ENCODE assay signal across 8 cellular contexts in genomic region chr22:26589367-26589844, GRCh38. TPM values are rescaled to one million over a fixed set of nuclear protein-coding genes. Genes with fewer than 3 reads are reported as not detected.
DNase-seq lines count a peak whose midpoint lies in the region; ATAC-seq, FAIRE-seq and TF ChIP-seq lines count a peak whose summit lies in the region.

No MANE protein-coding gene starts in this region.

- no peaks in the 10 kb centered on the region for H3K9me3 Mint-ChIP-seq in T-helper 2 cell treated with Interferon-gamma antibody and Interleukin-4, amounts not matched to agents 5 μg/mL and 100 μg/mL, for 36 hours
- peaks cover 5% of the 10 kb centered on the region for H3K9me3 Mint-ChIP-seq in chondrocyte (ENCODE audit: low read depth)
- H3K9me3 Mint-ChIP-seq in stimulated activated naive B cell treated with anti-CD40 and anti-IgM and Interleukin-4, amounts not matched to agents 10 μg/mL and 1 μg/mL and 100 μg/mL, for 72 hours = peaks cover 0 to 2% of the 10 kb centered on the region in 2 donors

- ATAC-seq in HG03045 (IDR thresholded peaks at IDR 0.05; ENCODE audit: unreplicated experiment) (peak; percentile 18), right lobe of liver (peak; percentile 63 to 79 (median 72)), HG02885 (IDR thresholded peaks at IDR 0.05; ENCODE audit: poor library complexity, unreplicated experiment) (no peak)
- ATAC-seq in stimulated activated naive B cell treated with anti-CD40 and anti-IgM and Interleukin-4, amounts not matched to agents 10 μg/mL and 1 μg/mL and 100 μg/mL, for 72 hours (replicated peaks) = peak; percentile 28 to 49

- peaks cover 50% of the 10 kb centered on the region for H3K4me1 Mint-ChIP-seq in T-helper 2 cell treated with Interferon-gamma antibody and Interleukin-4, amounts not matched to agents 5 μg/mL and 100 μg/mL, for 36 hours (ENCODE audit: low read depth)
- H3K4me1 Mint-ChIP-seq in chondrocyte (ENCODE audit: low read depth) = peaks cover 52% of the 10 kb centered on the region
- H3K4me1 Mint-ChIP-seq in stimulated activated naive B cell treated with anti-CD40 and anti-IgM and Interleukin-4, amounts not matched to agents 10 μg/mL and 1 μg/mL and 100 μg/mL, for 72 hours = peaks cover 36 to 57% of the 10 kb centered on the region in 2 donors

- H3K27me3 Mint-ChIP-seq in T-helper 2 cell treated with Interferon-gamma antibody and Interleukin-4, amounts not matched to agents 5 μg/mL and 100 μg/mL, for 36 hours (ENCODE audit: low read depth) = no peaks in the 10 kb centered on the region
- peaks cover 12% of the 10 kb centered on the region for H3K27me3 Mint-ChIP-seq in chondrocyte (ENCODE audit: low read depth)
- no peaks in the 10 kb centered on the region for H3K27me3 Mint-ChIP-seq in stimulated activated naive B cell treated with anti-CD40 and anti-IgM and Interleukin-4, amounts not matched to agents 10 μg/mL and 1 μg/mL and 100 μg/mL, for 72 hours

- peaks cover 0 to 47% (median 16%) of the 10 kb centered on the region in 4 donors for H3K4me1 ChIP-seq in right lobe of liver

- FAIRE-seq in GM12891 (lab: Jason Lieb, UNC) = no peak

- WGBS in right lobe of liver (ENCODE audit: insufficient coverage, low coverage, low lambda C conversion rate, missing lambda C conversion rate) = 0% methylated on average over 10 of the region's 44 CpGs

- H3K4me3 ChIP-seq in right lobe of liver = peak overlapping the region; percentile 82 to 91 (median 91)

- no peaks in the 10 kb centered on the region for H3K9me3 ChIP-seq in right lobe of liver

- peak overlapping the region; percentile 64 for H3K27ac Mint-ChIP-seq in T-helper 2 cell treated with Interferon-gamma antibody and Interleukin-4, amounts not matched to agents 5 μg/mL and 100 μg/mL, for 36 hours
- H3K27ac Mint-ChIP-seq in chondrocyte (ENCODE audit: unreplicated experiment) = peak overlapping the region; percentile 95
- H3K27ac Mint-ChIP-seq in stimulated activated naive B cell treated with anti-CD40 and anti-IgM and Interleukin-4, amounts not matched to agents 10 μg/mL and 1 μg/mL and 100 μg/mL, for 72 hours = peak overlapping the region; percentile 92

- intact Hi-C loops in right lobe of liver (cut with DNase I) = no loop called here

- peak overlapping the region; percentile 88 to 95 (median 91) for H3K27ac ChIP-seq in right lobe of liver

- peak overlapping the region; percentile 86 for H3K4me3 Mint-ChIP-seq in T-helper 2 cell treated with Interferon-gamma antibody and Interleukin-4, amounts not matched to agents 5 μg/mL and 100 μg/mL, for 36 hours
- peak overlapping the region; percentile 90 for H3K4me3 Mint-ChIP-seq in chondrocyte (ENCODE audit: unreplicated experiment)
- peak overlapping the region; percentile 89 to 92 for H3K4me3 Mint-ChIP-seq in stimulated activated naive B cell treated with anti-CD40 and anti-IgM and Interleukin-4, amounts not matched to agents 10 μg/mL and 1 μg/mL and 100 μg/mL, for 72 hours

- H3K27me3 ChIP-seq in right lobe of liver = no peaks in the 10 kb centered on the region

- no peak for TF ChIP-seq POLR2A in GM12891 (IDR thresholded peaks at IDR 0.05; ENCODE audit: low read depth, low read length)
- TF ChIP-seq POLR2A in right lobe of liver (IDR thresholded peaks at IDR 0.05) = no peak

- DNase-seq in GM12891 (ENCODE audit: insufficient read length, low spot score) (peak; percentile 25), chondrocyte (ENCODE audit: low spot score) (peak; percentile 87), right lobe of liver (peak; percentile 77 to 90 (median 90)), NCI-H510A treated with DMSO at 0.1 percent for 48 hours (lab: John Stamatoyannopoulos, UW) (no peak)
- peak; percentile 35 for DNase-seq in T-helper 2 cell treated with Interferon-gamma antibody and Interleukin-4, amounts not matched to agents 5 μg/mL and 100 μg/mL, for 36 hours (ENCODE audit: low spot score)
- peak; percentile 6 for DNase-seq in stimulated activated naive B cell treated with anti-CD40 and anti-IgM and Interleukin-4, amounts not matched to agents 10 μg/mL and 1 μg/mL and 100 μg/mL, for 72 hours

- peaks cover 8% of the 10 kb centered on the region for H3K36me3 Mint-ChIP-seq in T-helper 2 cell treated with Interferon-gamma antibody and Interleukin-4, amounts not matched to agents 5 μg/mL and 100 μg/mL, for 36 hours (ENCODE audit: low read depth)
- no peaks in the 10 kb centered on the region for H3K36me3 Mint-ChIP-seq in chondrocyte (ENCODE audit: low read depth)
- H3K36me3 Mint-ChIP-seq in stimulated activated naive B cell treated with anti-CD40 and anti-IgM and Interleukin-4, amounts not matched to agents 10 μg/mL and 1 μg/mL and 100 μg/mL, for 72 hours = no peaks in the 10 kb centered on the region

- no peaks in the 10 kb centered on the region for H3K36me3 ChIP-seq in right lobe of liver

- TF ChIP-seq CTCF in chondrocyte (IDR thresholded peaks at IDR 0.05) (no peak), right lobe of liver (IDR thresholded peaks at IDR 0.05) (no peak)

TF ChIP-seq in GM12891, 5 proteins besides CTCF, POLR2A, EP300 and RAD21:
- no peak for TF ChIP-seq POU2F2 (IDR thresholded peaks at IDR 0.05; ENCODE audit: low read depth, low read length)
- TF ChIP-seq SPI1 (IDR thresholded peaks at IDR 0.05; ENCODE audit: low read depth, low read length) = no peak
- TF ChIP-seq POLR2AphosphoS5 (IDR thresholded peaks at IDR 0.05; ENCODE audit: low read depth, low read length) = no peak
- no peak for TF ChIP-seq PAX5 (IDR thresholded peaks at IDR 0.05; ENCODE audit: insufficient read depth, low read length, severe bottlenecking)
- TF ChIP-seq TAF1 (IDR thresholded peaks at IDR 0.05; ENCODE audit: low read depth, low read length) = no peak

RNA-seq across cellular contexts. Expression of gene TPST2, which starts 0.5 kb away (rescaled TPM):
- polyA plus RNA-seq in GM12891 (2012; ENCODE audit: low read depth, missing spikeins) = 13.3 TPM
- total RNA-seq in chondrocyte (75.8 to 80.3 TPM (median 77.1 TPM) in 3 replicates), right lobe of liver (100 to 1,000 TPM in 2 of 6 experiments, 10 to 100 TPM in 4; 53.2 to 117 (median 66.9) TPM)

RNA-seq across cellular contexts. Expression of gene CRYBB1, which starts 28.4 kb away (rescaled TPM):
- not detected for polyA plus RNA-seq in GM12891 (2012; ENCODE audit: low read depth, missing spikeins)
- total RNA-seq in chondrocyte (not detected in 3 replicates), right lobe of liver (under 1 TPM in 2 of 6 experiments, not detected in 4; 0.53 to 0.59 TPM)

RNA-seq across cellular contexts. Expression of gene CRYBA4, which starts 32.4 kb away (rescaled TPM):
- polyA plus RNA-seq in GM12891 (2012; ENCODE audit: low read depth, missing spikeins) = 0.28 TPM
- total RNA-seq in chondrocyte = not detected in 3 replicates
- total RNA-seq in right lobe of liver = not detected
